ENCODE assay signal across 18 cellular contexts in genomic region chr1:246772686-246773085, GRCh38. TPM values are rescaled to one million over a fixed set of nuclear protein-coding genes. Genes with fewer than 3 reads are reported as not detected.
A peak's percentile ranks its signal among the peaks of the same experiment; 100 is the strongest.
DNase-seq lines count a peak whose midpoint lies in the region; ATAC-seq and TF ChIP-seq lines count a peak whose summit lies in the region.
"Had no signal": no experiment of that assay in that cellular context is flagged by ENCODE, and none has a peak within 500 bp of the region (broad histone marks: within the 10 kb centered on the region; RNA-seq: fewer than 3 reads in every experiment).

No MANE protein-coding gene starts in this region.

- ATAC-seq in GM18858 (IDR thresholded peaks at IDR 0.05; ENCODE audit: unreplicated experiment) (peak; percentile 8), GM21576 (IDR thresholded peaks at IDR 0.05; ENCODE audit: unreplicated experiment) (peak; percentile 18), HG02981 (IDR thresholded peaks at IDR 0.05; ENCODE audit: unreplicated experiment) (peak; percentile 17), HG02885 (IDR thresholded peaks at IDR 0.05; ENCODE audit: poor library complexity, unreplicated experiment) (no peak)
- ATAC-seq: stimulated activated naive CD8-positive, alpha-beta T cell treated with anti-CD3 and anti-CD28 coated beads, Interleukin-15, amount 100 ng/mL, for 72 hours had no signal

- H2BK120ac ChIP-seq in mesenchymal stem cell (ENCODE audit: low read depth, low read length), result no peak overlapping the region

- peaks cover 5% of the 10 kb centered on the region for H3K79me1 ChIP-seq in mesenchymal stem cell (replicated peaks; ENCODE audit: low read length, poor library complexity, severe bottlenecking)

- TF ChIP-seq CTCF in MM.1S (IDR thresholded peaks at IDR 0.05; ENCODE audit: low read length), result no peak

- no peaks in the 10 kb centered on the region for H3K9me2 ChIP-seq in MM.1S (replicated peaks; ENCODE audit: insufficient read depth, low read length)

- no peak overlapping the region for H3K4ac ChIP-seq in mesenchymal stem cell (ENCODE audit: low read depth in 1 of 2, low read length in 2 of 2)

- H3K14ac ChIP-seq in mesenchymal stem cell (ENCODE audit: low read length in 2 of 2), result no peak overlapping the region

- no peak overlapping the region for H2BK15ac ChIP-seq in mesenchymal stem cell (ENCODE audit: low read depth, poor library complexity, severe bottlenecking)

- H2AFZ ChIP-seq in MM.1S (ENCODE audit: low read length) (no peak overlapping the region), mesenchymal stem cell (ENCODE audit: low read depth, low read length) (no peak overlapping the region)

- H2BK5ac ChIP-seq in mesenchymal stem cell (ENCODE audit: low read depth, low read length, poor library complexity, severe bottlenecking), result no peak overlapping the region

- H3K4me2 ChIP-seq in MM.1S (ENCODE audit: low read depth, low read length) (peak overlapping the region; percentile 15; the same call in 1 of the 2 replicates), mesenchymal stem cell (ENCODE audit: low read length, poor library complexity, severe bottlenecking) (no peak overlapping the region)

- H3K27ac ChIP-seq in MM.1S (ENCODE audit: low read length) (0 out of 2 replicates have a peak overlapping the region, but pooled peaks have one; percentile 1), mesenchymal stem cell (ENCODE audit: low read length, poor library complexity, severe bottlenecking) (no peak overlapping the region)
- H3K27ac ChIP-seq: colonic mucosa, HL-60 had no signal

- peaks cover 14% of the 10 kb centered on the region for H3K4me1 ChIP-seq in MM.1S (ENCODE audit: low read length)
- H3K4me1 ChIP-seq in mesenchymal stem cell (ENCODE audit: control insufficient read depth, insufficient read depth, low read depth, low read length), result peaks cover 3% of the 10 kb centered on the region
- H3K4me1 ChIP-seq: colonic mucosa had no signal

- H3K23ac ChIP-seq in mesenchymal stem cell (ENCODE audit: low read length in 2 of 2), result no peak overlapping the region

- H3K18ac ChIP-seq in mesenchymal stem cell (ENCODE audit: low read depth in 1 of 2, low read length in 2 of 2), result no peak overlapping the region

- H4K20me1 ChIP-seq in MM.1S (ENCODE audit: insufficient read depth, low read length), result no peaks in the 10 kb centered on the region

- H3K27me3 ChIP-seq in MM.1S (replicated peaks; ENCODE audit: insufficient read depth, low read length), result no peaks in the 10 kb centered on the region
- no peaks in the 10 kb centered on the region for H3K27me3 ChIP-seq in mesenchymal stem cell (ENCODE audit: control insufficient read depth in 1 of 2, insufficient read depth in 1 of 2, low read length in 2 of 2)
- H3K27me3 ChIP-seq: colonic mucosa had no signal

- H3K9me3 ChIP-seq in MM.1S (replicated peaks; ENCODE audit: insufficient read depth, low read length), result no peaks in the 10 kb centered on the region
- no peaks in the 10 kb centered on the region for H3K9me3 ChIP-seq in mesenchymal stem cell (ENCODE audit: control insufficient read depth, low read length)
- H3K9me3 ChIP-seq: colonic mucosa had no signal

- H3K36me3 ChIP-seq in MM.1S (replicated peaks; ENCODE audit: insufficient read depth, low read length), result no peaks in the 10 kb centered on the region
- H3K36me3 ChIP-seq in mesenchymal stem cell (ENCODE audit: control insufficient read depth in 1 of 2, insufficient read depth in 2 of 2, low read depth in 1 of 2, low read length in 2 of 2), result peaks cover 33 to 74% of the 10 kb centered on the region in 2 experiments
- H3K36me3 ChIP-seq: colonic mucosa had no signal

- WGBS in mesenchymal stem cell, result 80% methylated on average over 2 of the region's 2 CpGs

- H3K9ac ChIP-seq in MM.1S (ENCODE audit: low read length) (no peak overlapping the region), mesenchymal stem cell (ENCODE audit: low read length) (no peak overlapping the region)

- DNase-seq in MM.1S, result no peak
- DNase-seq in SW 1271 (lab: John Stamatoyannopoulos, UW), result no peak
- DNase-seq in mesenchymal stem cell, result no peak
- DNase-seq in NCI-H1436 (lab: John Stamatoyannopoulos, UW), result no peak
- DNase-seq: ACHN; activated B cell treated with CpG ODN at 0.5 μM for 24 hours; colonic mucosa; kidney; NCI-H1048; NCI-H524; OCI-M1; stimulated activated CD4-positive, alpha-beta T cell treated with anti-CD3 and anti-CD28 coated beads, Interleukin-2, amount 100 ng/mL, for 24 hours; stimulated activated naive CD8-positive, alpha-beta T cell treated with anti-CD3 and anti-CD28 coated beads, Interleukin-15, amount 100 ng/mL, for 72 hours had no signal

- no peak overlapping the region for H2AK5ac ChIP-seq in mesenchymal stem cell (ENCODE audit: low read length, severe bottlenecking)

- H3F3A ChIP-seq in MM.1S (ENCODE audit: insufficient read depth, low read length), result no peaks in the 10 kb centered on the region

- no peak overlapping the region for H4K8ac ChIP-seq in mesenchymal stem cell (ENCODE audit: low read length)

- no peak overlapping the region for H4K91ac ChIP-seq in mesenchymal stem cell (ENCODE audit: low read length)

- no peak overlapping the region for H2BK12ac ChIP-seq in mesenchymal stem cell (ENCODE audit: low read length in 2 of 2)

- H3K4me3 ChIP-seq in MM.1S (ENCODE audit: low read length), result no peak overlapping the region
- no peak overlapping the region for H3K4me3 ChIP-seq in mesenchymal stem cell (ENCODE audit: insufficient read depth in 1 of 2, low read depth in 1 of 2, low read length in 2 of 2)
- H3K4me3 ChIP-seq: colonic mucosa had no signal

- H3K79me2 ChIP-seq in MM.1S (ENCODE audit: low read length), result no peaks in the 10 kb centered on the region

RNA-seq across cellular contexts. Expression of gene SCCPDH, which starts 48.5 kb away (rescaled TPM):
- polyA plus RNA-seq in mesenchymal stem cell (2013, experiment 1 of 2), result 25.2 TPM
- polyA plus RNA-seq in mesenchymal stem cell (2013, experiment 2 of 2), result 26.5 TPM
